Comparison of ENCODE assay signal across 13 cellular contexts in the genomic region with DNA sequence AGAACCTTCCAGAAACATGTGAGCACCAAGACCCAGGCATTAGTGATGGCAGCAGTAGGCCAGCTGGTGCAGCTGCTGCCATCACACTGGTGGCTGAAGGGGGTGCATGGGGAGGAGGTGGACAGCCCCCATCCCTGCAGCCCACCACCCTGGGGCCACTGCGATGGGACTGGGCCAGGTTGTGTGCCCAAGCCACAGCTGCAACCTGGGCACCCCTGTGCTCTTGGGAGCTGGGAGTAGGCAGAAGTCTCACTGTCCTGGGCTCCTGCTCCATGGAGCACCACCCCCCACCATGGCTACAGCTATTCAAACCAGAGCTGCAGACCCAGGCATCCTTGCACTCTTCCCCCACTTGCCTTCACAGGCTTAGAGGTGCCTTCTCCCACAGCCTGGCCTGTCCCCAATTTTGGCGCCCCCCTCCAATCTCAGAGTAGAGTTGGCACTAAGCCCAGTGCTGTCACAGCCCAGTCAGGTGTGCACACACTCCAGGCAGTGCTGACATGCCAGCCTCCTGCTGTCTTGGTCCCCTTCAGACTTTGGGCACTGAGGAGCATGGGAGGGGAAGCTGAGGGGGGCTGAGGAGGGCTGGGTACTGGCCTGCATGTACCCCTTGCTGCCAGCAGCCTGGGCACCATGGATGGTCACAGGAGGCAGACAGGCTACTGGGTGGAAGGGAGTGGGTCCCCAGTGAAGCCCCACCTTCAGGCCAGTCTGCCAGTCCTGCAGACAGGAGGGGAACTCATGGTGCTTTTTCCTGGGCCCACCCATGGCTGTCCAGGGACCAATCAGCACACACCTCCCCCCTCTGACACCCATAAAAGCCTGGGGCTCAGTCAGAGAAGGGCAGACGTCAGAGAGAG.
"Had no signal": no experiment of that assay in that cellular context is flagged by ENCODE, and none has a peak within 500 bp of the region (broad histone marks: within the 10 kb centered on the region; RNA-seq: fewer than 3 reads in every experiment).

No MANE protein-coding gene starts in this region.

- H3K36me3 ChIP-seq: esophagus muscularis mucosa, gastrocnemius medialis, heart right ventricle, sigmoid colon, thoracic aorta, transverse colon had no signal

- H3K27me3 ChIP-seq: gastrocnemius medialis, sigmoid colon, transverse colon had no signal

- H3K27ac ChIP-seq: epithelial cell of prostate, esophagus muscularis mucosa, gastrocnemius medialis, heart right ventricle, sigmoid colon, thoracic aorta, transverse colon had no signal

- DNase-seq: effector memory CD8-positive, alpha-beta T cell; gastrocnemius medialis; heart right ventricle; hypothalamus; kidney glomerular epithelial cell; mucosa of descending colon; sigmoid colon; stimulated activated CD4-positive, alpha-beta T cell treated with anti-CD3 and anti-CD28 coated beads, Interleukin-12 subunit alpha, Interleukin-12 subunit beta, amount 100 ng/mL, for 4 hours; transverse colon had no signal

- H3K9me3 ChIP-seq: gastrocnemius medialis, mucosa of descending colon, sigmoid colon, thoracic aorta, transverse colon had no signal

- H3K4me3 ChIP-seq: esophagus muscularis mucosa, gastrocnemius medialis, heart right ventricle, mucosa of descending colon, sigmoid colon, skin epidermis, thoracic aorta, transverse colon had no signal

- H3K4me1 ChIP-seq: esophagus muscularis mucosa, gastrocnemius medialis, heart right ventricle, transverse colon had no signal
